10 cellular contexts compared by ENCODE assay signal in genomic region chr19:49340865-49341718, GRCh38.
DNase-seq lines count a peak whose midpoint lies in the region; ATAC-seq and TF ChIP-seq lines count a peak whose summit lies in the region.
"Had no signal": no experiment of that assay in that cellular context is flagged by ENCODE, and none has a peak within 500 bp of the region (broad histone marks: within the 10 kb centered on the region; RNA-seq: fewer than 3 reads in every experiment).

No MANE protein-coding gene starts in this region.

- H3K9me3 ChIP-seq in SK-N-MC (ENCODE audit: low read depth, low read length) (no peaks in the 10 kb centered on the region), tibial artery (no peaks in the 10 kb centered on the region)

- ATAC-seq in memory B cell (ENCODE audit: low read depth) (no peak), HG03280 (IDR thresholded peaks at IDR 0.05; ENCODE audit: unreplicated experiment) (no peak), HG03520 (IDR thresholded peaks at IDR 0.05; ENCODE audit: unreplicated experiment) (no peak)
- ATAC-seq: activated naive CD4-positive, alpha-beta T cell treated with anti-CD3 and anti-CD28 coated beads, Interleukin-2, amount 50 U/mL, for 72 hours had no signal

- no peaks in the 10 kb centered on the region for H3K27me3 ChIP-seq in tibial artery

- H3K4me3 ChIP-seq in SK-N-MC = peak overlapping the region; percentile 76
- peak overlapping the region in 1 of 2 donors; percentile 52 for H3K4me3 ChIP-seq in tibial artery

- peaks cover 61% of the 10 kb centered on the region for H3K4me1 Mint-ChIP-seq in memory B cell

- H3K27me3 Mint-ChIP-seq in memory B cell = no peaks in the 10 kb centered on the region

- DNase-seq in SK-N-MC (ENCODE audit: low read depth, low spot score) (no peak), memory B cell (ENCODE audit: low spot score in 2 of 2) (peak in 1 of 2 donors; percentile 36), tibial artery (peak in 1 of 2 donors; percentile 65), SW 1271 (lab: John Stamatoyannopoulos, UW) (no peak)
- DNase-seq: OCI-M1; stimulated activated naive CD4-positive, alpha-beta T cell had no signal

- peak overlapping the region; percentile 25 for H3K4me3 Mint-ChIP-seq in memory B cell

- TF ChIP-seq CTCF in tibial artery (IDR thresholded peaks at IDR 0.05) = no peak

- TF ChIP-seq POLR2A in GM19193 (IDR thresholded peaks at IDR 0.05; ENCODE audit: extremely low read depth, insufficient read depth, insufficient read length) = peak; percentile 15

- H3K36me3 ChIP-seq in SK-N-MC (ENCODE audit: insufficient read depth, low read length) = peaks cover 52% of the 10 kb centered on the region
- peaks cover 46 to 55% (median 49%) of the 10 kb centered on the region in 3 donors for H3K36me3 ChIP-seq in tibial artery

- peaks cover 0 to 30% (median 18%) of the 10 kb centered on the region in 4 donors for H3K4me1 ChIP-seq in tibial artery

- peaks cover 48% of the 10 kb centered on the region for H3K36me3 Mint-ChIP-seq in memory B cell

- peaks cover 5% of the 10 kb centered on the region for H3K9me3 Mint-ChIP-seq in memory B cell
- H3K9me3 Mint-ChIP-seq: activated naive CD4-positive, alpha-beta T cell treated with anti-CD3 and anti-CD28 coated beads, Interleukin-2, amount 50 U/mL, for 72 hours had no signal

- H3K27ac ChIP-seq in SK-N-MC (peak overlapping the region; percentile 95), tibial artery (peak overlapping the region; percentile 85 to 96)

- H3K9ac ChIP-seq in SK-N-MC (ENCODE audit: insufficient read length) = peak overlapping the region; percentile 49

- H3K27ac Mint-ChIP-seq in memory B cell = peak overlapping the region; percentile 91

- intact Hi-C loops in tibial artery (cut with DNase I; ENCODE audit: low total_unique reads) = loop anchor here (10.0 kb wide), 1 partner anchor 76 kb away; no protein-coding TSS in a partner anchor
